In the genomic region with DNA sequence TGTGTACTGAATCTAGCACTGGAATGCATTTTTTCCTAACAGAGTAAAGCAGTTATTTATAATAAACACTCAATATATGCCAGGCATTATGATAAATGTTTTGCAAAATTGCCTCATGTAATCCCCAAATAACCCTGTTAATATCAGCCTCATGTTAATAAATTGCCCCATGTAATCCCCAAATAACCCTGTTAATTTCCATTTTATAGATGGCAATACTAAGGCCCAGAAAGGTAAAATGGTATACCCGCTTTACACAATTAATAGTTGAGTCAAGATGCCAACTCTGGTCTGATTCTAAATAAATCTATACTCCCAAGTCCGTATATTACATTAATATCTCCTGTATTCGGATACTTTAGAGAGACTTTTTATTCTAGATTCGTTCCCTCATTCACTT, we compare ENCODE assay signal across 20 cellular contexts. TPM values are rescaled to one million over a fixed set of nuclear protein-coding genes. Genes with fewer than 3 reads are reported as not detected.
DNase-seq lines count a peak whose midpoint lies in the region; ATAC-seq, FAIRE-seq and TF ChIP-seq lines count a peak whose summit lies in the region.
"Had no signal": no experiment of that assay in that cellular context is flagged by ENCODE, and none has a peak within 500 bp of the region (broad histone marks: within the 10 kb centered on the region; RNA-seq: fewer than 3 reads in every experiment).

No MANE protein-coding gene starts in this region.

- no peak for TF ChIP-seq CTCF in K562 (IDR thresholded peaks at IDR 0.05 in 2 of 3, conservative IDR thresholded peaks at IDR 0.05 in 1 of 3; ENCODE audit: insufficient read depth in 2 of 3, low read depth in 1 of 3, low read length in 3 of 3)

- H2AFZ ChIP-seq in K562 (ENCODE audit: low read depth, low read length), result no peak overlapping the region
- H2AFZ ChIP-seq: GM23338 had no signal

- peak overlapping the region in 1 of 10 experiments; percentile 96; a peak in 1 of 20 replicates for H3K4me3 ChIP-seq in BLaER1 treated with 17β-estradiol and CSF1 and Interleukin-3, amounts not matched to agents 10 nM and 100 nM
- H3K4me3 ChIP-seq in K562, result no peak overlapping the region
- H3K4me3 ChIP-seq: A549, GM23338 had no signal

- no peak for TF ChIP-seq RAD21 in K562 (CRISPR knock-in tag; conservative IDR thresholded peaks at IDR 0.05 in 1 of 2, IDR thresholded peaks at IDR 0.05 in 1 of 2)

- DNase-seq in KBM-7, result peak; percentile 9
- no peak for DNase-seq in K562 (ENCODE audit: extremely low read depth in 1 of 4, low spot score in 3 of 4)
- no peak for DNase-seq in NCI-H526 (lab: John Stamatoyannopoulos, UW)
- DNase-seq: 8988T; ACHN; AML-193; BE2C; Calu3; CD4-positive, alpha-beta T cell; COR-L47; DMS53; DMS79 treated with DMSO at 0.1 percent for 48 hours; H9 had no signal

- H3K4me2 ChIP-seq in BLaER1 treated with 17β-estradiol and CSF1 and Interleukin-3, amounts not matched to agents 10 nM and 100 nM, result peak overlapping the region in 6 of 11 experiments; percentile 13 to 90 (median 80); a peak in 8 of 22 replicates
- no peak overlapping the region for H3K4me2 ChIP-seq in K562 (ENCODE audit: insufficient read depth, low read length)
- H3K4me2 ChIP-seq: A549, GM23338 had no signal

- 83% methylated on average over 4 of the region's 4 CpGs for WGBS in K562 (ENCODE audit: insufficient coverage, low coverage, missing lambda C conversion rate)

- no TSS peak for BruUV-seq in K562 (replicated peaks; lab: Mats Ljungman, UMichigan)

- intact Hi-C loops in K562 (cut with micrococcal nuclease), result loop anchor here (10.0 kb wide), 1 partner anchor 1233 kb away; the partner anchor contains the start of gene TBPL1

- POLR2A ChIA-PET in K562 (lab: Yijun Ruan, JAX), result no interaction called here

- peaks cover 53 to 80% (median 71%) of the 10 kb centered on the region in 10 experiments for H3K4me1 ChIP-seq in BLaER1 treated with 17β-estradiol and CSF1 and Interleukin-3, amounts not matched to agents 10 nM and 100 nM
- H3K4me1 ChIP-seq in K562 (replicated peaks in 1 of 2; ENCODE audit: control insufficient read depth in 2 of 2, insufficient read depth in 2 of 2, low read length in 2 of 2), result peaks cover 26 to 53% of the 10 kb centered on the region in 2 experiments
- H3K4me1 ChIP-seq: A549, BE2C had no signal

- no peak for FAIRE-seq in K562 (lab: Jason Lieb, UNC)
- FAIRE-seq: A549 had no signal

- TF ChIP-seq EP300 in K562 (IDR thresholded peaks at IDR 0.05; ENCODE audit: low read length), result no peak

- no peaks in the 10 kb centered on the region for H3K9me3 ChIP-seq in BLaER1 treated with 17β-estradiol and CSF1 and Interleukin-3, amounts not matched to agents 10 nM and 100 nM (replicated peaks in 1 of 11)
- H3K9me3 ChIP-seq in K562 (replicated peaks; ENCODE audit: control insufficient read depth, insufficient read depth, low read depth, low read length), result peaks cover 6% of the 10 kb centered on the region; the same call in 1 of the 2 replicates
- H3K9me3 ChIP-seq: A549, BE2C had no signal

- H3K36me3 ChIP-seq in BLaER1 treated with 17β-estradiol and CSF1 and Interleukin-3, amounts not matched to agents 10 nM and 100 nM, result peaks cover 0 to 97% (median 74%) of the 10 kb centered on the region in 11 experiments; a peak in 19 of 22 replicates
- H3K36me3 ChIP-seq in K562 (ENCODE audit: control insufficient read depth, insufficient read depth, low read length), result peaks cover 82% of the 10 kb centered on the region
- H3K36me3 ChIP-seq: BE2C had no signal

- ATAC-seq in K562 (no peak), GM19324 (IDR thresholded peaks at IDR 0.05; ENCODE audit: low FRiP score, unreplicated experiment) (no peak), HG03342 (IDR thresholded peaks at IDR 0.05; ENCODE audit: unreplicated experiment) (no peak)
- ATAC-seq: A549, GM23338, HCT116 had no signal

- no peaks in the 10 kb centered on the region for H3K27me3 ChIP-seq in BLaER1 treated with 17β-estradiol and CSF1 and Interleukin-3, amounts not matched to agents 10 nM and 100 nM
- H3K27me3 ChIP-seq in K562 (ENCODE audit: control insufficient read depth in 2 of 2, insufficient read depth in 2 of 2, low read length in 2 of 2), result no peaks in the 10 kb centered on the region

- CTCF ChIA-PET in K562 (lab: Yijun Ruan, JAX; ENCODE audit: low intra/inter-chr PET ratio), result interaction anchor here (0.6 kb wide), 1 partner anchor 230 kb away, joined by 3 read pairs; no protein-coding TSS in a partner anchor

- peaks cover 0 to 95% (median 38%) of the 10 kb centered on the region in 11 experiments; a peak in 12 of 22 replicates for H4K20me1 ChIP-seq in BLaER1 treated with 17β-estradiol and CSF1 and Interleukin-3, amounts not matched to agents 10 nM and 100 nM
- H4K20me1 ChIP-seq in K562 (replicated peaks; ENCODE audit: control insufficient read depth, insufficient read depth, low read length), result no peaks in the 10 kb centered on the region

- H3K9ac ChIP-seq in BLaER1 treated with 17β-estradiol and CSF1 and Interleukin-3, amounts not matched to agents 10 nM and 100 nM, result peak overlapping the region in 1 of 11 experiments; percentile 97; a peak in 2 of 22 replicates
- 0 out of 4 replicates have a peak overlapping the region, but pooled peaks of 1 of the 2 experiments have one; percentile 11 for H3K9ac ChIP-seq in K562 (ENCODE audit: insufficient read depth in 1 of 2, low read depth in 2 of 2, low read length in 2 of 2)

- H3K79me2 ChIP-seq in K562 (ENCODE audit: control insufficient read depth, insufficient read depth, low read length), result peaks cover 83% of the 10 kb centered on the region

- in situ Hi-C loops in KBM-7 (cut with MboI; ENCODE audit: low pct_unique_long_range_greater_than_20kb, low sequenced_read_pairs) (no loop called here), K562 (cut with MboI) (loop anchor here (5.0 to 10.0 kb wide), 2 partner anchors 40 to 237 kb away; no protein-coding TSS in a partner anchor)

- no peak overlapping the region for H3K27ac ChIP-seq in BLaER1 treated with 17β-estradiol and CSF1 and Interleukin-3, amounts not matched to agents 10 nM and 100 nM
- peak overlapping the region; percentile 34; the same call in 2 of the 3 replicates for H3K27ac ChIP-seq in K562 (ENCODE audit: extremely low read depth, low read depth, low read length)
- H3K27ac ChIP-seq: A549, C4-2B had no signal

- H3K9me1 ChIP-seq in K562 (ENCODE audit: control insufficient read depth, insufficient read depth, low read length), result no peaks in the 10 kb centered on the region

- TF ChIP-seq POLR2A in K562 (conservative IDR thresholded peaks at IDR 0.05), result no peak

TF ChIP-seq in K562, 482 proteins besides CTCF, POLR2A, EP300 and RAD21:
- TF ChIP-seq ADNP (tag; IDR thresholded peaks at IDR 0.05) (peak; percentile 65; the same call in 1 of the 2 replicates), RBFOX2 (IDR thresholded peaks at IDR 0.05; ENCODE audit: low read depth, low read length) (peak; percentile 49), MXI1 (IDR thresholded peaks at IDR 0.05; ENCODE audit: low read depth, low read length) (no peak), RBM25 (IDR thresholded peaks at IDR 0.05; ENCODE audit: low read depth, low read length, severe bottlenecking) (peak; percentile 55)
TF ChIP-seq in K562: peak in this region for 3.

RNA-seq across cellular contexts. Expression of gene MYB, which starts 6.3 kb away (rescaled TPM):
- 136 and 323 TPM in 2 replicates for total RNA-seq in K562 (2011; cell fraction: chromatin; rRNA removed; ENCODE audit: low replicate concordance)
- total RNA-seq in K562 (2011; cell fraction: nucleolus; rRNA removed), result 63.7 and 97.6 TPM in 2 replicates
- 152 and 301 TPM in 2 replicates for total RNA-seq in K562 (2011; cell fraction: nucleoplasm; rRNA removed)
- total RNA-seq in K562 (2014; rRNA removed) (116 and 117 TPM in 2 replicates), K562 (2014; rRNA removed; fragmentation: Illumina TruSeq; extraction: Trizol) (149 and 170 TPM in 2 replicates), K562 (2015; rRNA removed; fragmentation: Illumina TruSeq; extraction: Trizol) (215 and 218 TPM in 2 replicates), K562 (2021) (140 and 142 TPM in 2 replicates)
- polyA plus RNA-seq in K562 (2011; rRNA removed) (82.6 and 94.1 TPM in 2 replicates), K562 (2014; fragmentation: Illumina TruSeq; extraction: Trizol) (133 and 185 TPM in 2 replicates), K562 (2014; fragmentation: Nextera tagmentation; extraction: Ambion mirVana) (10 to 100 TPM; 35.8 to 44.1 TPM), K562 (2014; rRNA removed) (153 and 155 TPM in 2 replicates)
- polyA plus RNA-seq in K562 (2011; cell fraction: cytosol; rRNA removed), result 49.6 and 73.2 TPM in 2 replicates
- 131 and 141 TPM in 2 replicates for polyA plus RNA-seq in K562 (2011; cell fraction: nucleus; rRNA removed)
- 106 and 145 TPM in 2 replicates for polyA plus RNA-seq in K562 (2012)
- polyA minus RNA-seq in K562 (2011; rRNA and poly(A)+ RNA removed), result 153 and 187 TPM in 2 replicates
- polyA minus RNA-seq in K562 (2011; cell fraction: cytosol; rRNA and poly(A)+ RNA removed), result 73.2 and 75.5 TPM in 2 replicates
- 136 and 220 TPM in 2 replicates for polyA minus RNA-seq in K562 (2011; cell fraction: nucleus; rRNA and poly(A)+ RNA removed)
